1 cellular context compared by ENCODE assay signal in genomic region chr5:142441638-142442037, GRCh38.
TF ChIP-seq lines count a peak whose summit lies in the region.

No MANE protein-coding gene starts in this region.

TF ChIP-seq in H1, 55 proteins besides CTCF, POLR2A, EP300 and RAD21:
- TF ChIP-seq MAFK (IDR thresholded peaks at IDR 0.05; ENCODE audit: low read depth, low read length) (no peak), ZNF274 (IDR thresholded peaks at IDR 0.05; ENCODE audit: borderline replicate concordance, extremely low read depth, low read length) (no peak), FOSL1 (IDR thresholded peaks at IDR 0.05; ENCODE audit: insufficient read depth, low read depth, low read length) (no peak), NRF1 (IDR thresholded peaks at IDR 0.05; ENCODE audit: low read depth, low read length) (no peak), SIRT6 (IDR thresholded peaks at IDR 0.05; ENCODE audit: low read length) (no peak), CBX5 (IDR thresholded peaks at IDR 0.05; ENCODE audit: low read depth, low read length) (no peak), ATF2 (IDR thresholded peaks at IDR 0.05; ENCODE audit: low read length) (no peak), PHF8 (conservative IDR thresholded peaks at IDR 0.05; ENCODE audit: low read depth, low read length) (no peak), SUZ12 (IDR thresholded peaks at IDR 0.05; ENCODE audit: low read length) (no peak), RXRA (IDR thresholded peaks at IDR 0.05; ENCODE audit: insufficient read depth, low read depth, low read length) (no peak), RBBP5 (IDR thresholded peaks at IDR 0.05; ENCODE audit: borderline replicate concordance, low read depth, low read length) (no peak), TAF1 (IDR thresholded peaks at IDR 0.05; ENCODE audit: low read depth, low read length) (no peak), ATF3 (IDR thresholded peaks at IDR 0.05; ENCODE audit: insufficient read depth, low read depth, low read length) (no peak), TBP (IDR thresholded peaks at IDR 0.05; ENCODE audit: low read depth, low read length) (no peak)
